In the genomic region with DNA sequence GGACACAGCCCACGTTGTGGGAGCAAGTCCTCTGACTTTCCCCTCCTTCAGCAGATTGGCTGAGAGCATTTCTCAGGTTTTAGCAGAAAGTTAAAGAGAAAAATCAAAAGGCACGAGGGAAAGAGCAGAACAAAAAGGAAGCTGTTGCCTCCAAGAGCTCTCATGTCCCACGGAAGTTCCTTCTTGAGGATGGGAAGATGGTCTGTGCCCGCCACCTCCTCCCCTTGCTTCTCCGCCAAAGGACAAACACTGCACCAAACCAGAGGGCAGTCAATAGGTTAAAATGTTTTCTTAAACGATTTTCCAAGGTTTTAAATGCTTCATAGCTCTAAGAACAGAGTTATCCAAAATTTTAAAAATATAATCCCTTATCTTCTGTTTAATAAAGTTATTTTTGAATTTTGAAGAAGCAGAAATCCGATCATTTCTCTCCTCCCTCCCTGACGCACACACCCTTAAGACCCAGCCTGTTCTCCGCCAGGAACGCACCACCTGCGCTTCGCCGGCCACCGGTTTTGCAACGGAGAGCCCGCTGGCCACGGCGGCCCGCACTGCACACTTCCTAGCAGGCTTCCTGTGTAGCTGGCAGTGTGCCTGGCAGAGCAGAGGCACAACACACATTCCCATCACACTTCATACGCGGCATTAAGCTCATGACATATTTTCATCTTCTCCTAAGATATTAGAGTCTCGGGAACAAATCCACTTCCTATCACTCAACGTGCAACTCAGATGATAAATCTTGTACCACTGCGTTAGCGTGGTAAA, we compare ENCODE assay signal across 8 cellular contexts.
DNase-seq lines count a peak whose midpoint lies in the region; ATAC-seq and TF ChIP-seq lines count a peak whose summit lies in the region.

No MANE protein-coding gene starts in this region.

- H3K9me3 Mint-ChIP-seq in H9 (peaks cover 6 to 7% of the 10 kb centered on the region in 2 experiments), endothelial cell (ENCODE audit: unreplicated experiment) (no peaks in the 10 kb centered on the region)

- peak overlapping the region; percentile 65 for H4K5ac ChIP-seq in H9 (ENCODE audit: insufficient read length, low read depth, low read length)

- H3K4me1 Mint-ChIP-seq in H9, result peaks cover 30 to 41% of the 10 kb centered on the region in 2 experiments
- H3K4me1 Mint-ChIP-seq in endothelial cell (ENCODE audit: unreplicated experiment), result peaks cover 6% of the 10 kb centered on the region

- H3K4ac ChIP-seq in H9 (ENCODE audit: low read depth, low read length) (no peak overlapping the region), mesenchymal stem cell (ENCODE audit: low read depth in 1 of 2, low read length in 2 of 2) (peak overlapping the region in 1 of 2 experiments; percentile 41)

- H3K4me1 ChIP-seq in H9 (ENCODE audit: insufficient read depth, low read length), result no peaks in the 10 kb centered on the region; the same call in 1 of the 2 replicates
- H3K4me1 ChIP-seq in body of pancreas, result no peaks in the 10 kb centered on the region
- H3K4me1 ChIP-seq in mesenchymal stem cell (ENCODE audit: control insufficient read depth, insufficient read depth, low read depth, low read length), result peaks cover 24% of the 10 kb centered on the region
- no peaks in the 10 kb centered on the region for H3K4me1 ChIP-seq in uterus

- H2AFZ ChIP-seq in H9 (ENCODE audit: low read length), result no peak overlapping the region
- H2AFZ ChIP-seq in mesenchymal stem cell (ENCODE audit: low read depth, low read length), result no peak overlapping the region

- no peak overlapping the region for H4K91ac ChIP-seq in H9 (ENCODE audit: insufficient read length, low read depth, low read length)
- H4K91ac ChIP-seq in mesenchymal stem cell (ENCODE audit: low read length), result peak overlapping the region; percentile 64

- H2BK12ac ChIP-seq in H9 (ENCODE audit: insufficient read length, low read depth, low read length) (no peak overlapping the region), mesenchymal stem cell (ENCODE audit: low read length in 2 of 2) (peak overlapping the region; percentile 56 to 71)

- H3K9ac ChIP-seq in H9 (ENCODE audit: extremely low read depth, insufficient read length, low read length) (no peak overlapping the region), mesenchymal stem cell (ENCODE audit: low read length) (no peak overlapping the region)

- H4K8ac ChIP-seq in H9 (replicated peaks; ENCODE audit: insufficient read length, low read depth, low read length), result no peak overlapping the region
- H4K8ac ChIP-seq in mesenchymal stem cell (ENCODE audit: low read length), result peak overlapping the region; percentile 56

- H2BK120ac ChIP-seq in H9 (ENCODE audit: low read depth, low read length, poor library complexity, severe bottlenecking) (no peak overlapping the region), mesenchymal stem cell (ENCODE audit: low read depth, low read length) (no peak overlapping the region)

- peaks cover 3 to 6% (median 3%) of the 10 kb centered on the region in 3 experiments for H3K36me3 Mint-ChIP-seq in H9 (ENCODE audit: insufficient read depth in 1 of 3, low read depth in 3 of 3)
- H3K36me3 Mint-ChIP-seq in endothelial cell (ENCODE audit: low read depth, unreplicated experiment), result no peaks in the 10 kb centered on the region

- no peak overlapping the region for H3K14ac ChIP-seq in H9 (ENCODE audit: insufficient read depth, low read length)
- peak overlapping the region in 1 of 2 experiments; percentile 85 for H3K14ac ChIP-seq in mesenchymal stem cell (ENCODE audit: low read length in 2 of 2)

- intact Hi-C loops in body of pancreas (cut with DNase I), result no loop called here
- intact Hi-C loops in uterus (cut with DNase I; ENCODE audit: low total_unique reads), result no loop called here

- no peak for ATAC-seq in body of pancreas

- TF ChIP-seq POLR2A in body of pancreas (IDR thresholded peaks at IDR 0.05), result no peak
- no peak for TF ChIP-seq POLR2A in uterus (IDR thresholded peaks at IDR 0.05)

- H3K27ac ChIP-seq in H9 (ENCODE audit: insufficient read length, low read depth, low read length) (no peak overlapping the region), body of pancreas (peak overlapping the region in 1 of 4 donors; percentile 36), mesenchymal stem cell (ENCODE audit: low read length, poor library complexity, severe bottlenecking) (no peak overlapping the region), uterus (no peak overlapping the region)

- H2BK5ac ChIP-seq in H9 (ENCODE audit: insufficient read length, low read length), result no peak overlapping the region
- no peak overlapping the region for H2BK5ac ChIP-seq in mesenchymal stem cell (ENCODE audit: low read depth, low read length, poor library complexity, severe bottlenecking)

- H3K27me3 Mint-ChIP-seq in H9 (ENCODE audit: low read depth) (no peaks in the 10 kb centered on the region; the same call in 1 of the 2 replicates), endothelial cell (ENCODE audit: unreplicated experiment) (peaks cover 2% of the 10 kb centered on the region)

- WGBS in H9 (ENCODE audit: extremely low coverage, insufficient read length, low lambda C conversion rate), result no CpG with 5 or more reads among the region's 25 CpGs
- WGBS in body of pancreas, 2 donors, result 67 to 83% methylated on average over 25 of the region's 25 CpGs
- 97% methylated on average over 24 of the region's 25 CpGs for WGBS in mesenchymal stem cell

- H3K23me2 ChIP-seq in H9 (ENCODE audit: insufficient read length, low read depth, low read length, poor library complexity, severe bottlenecking), result no peaks in the 10 kb centered on the region

- H3K23ac ChIP-seq in H9 (ENCODE audit: insufficient read length, low read depth, low read length) (no peak overlapping the region), mesenchymal stem cell (ENCODE audit: low read length in 2 of 2) (no peak overlapping the region)

- H3K4me3 ChIP-seq in AG10803 (ENCODE audit: low read length) (peak overlapping the region; percentile 3; the same call in 1 of the 2 replicates), body of pancreas (no peak overlapping the region), mesenchymal stem cell (ENCODE audit: insufficient read depth in 1 of 2, low read depth in 1 of 2, low read length in 2 of 2) (peak overlapping the region in 1 of 2 experiments; percentile 22), uterus (no peak overlapping the region)

- H4K20me1 ChIP-seq in H9 (ENCODE audit: control insufficient read depth, insufficient read depth, insufficient read length), result peaks cover under 1% of the 10 kb centered on the region

- H3K18ac ChIP-seq in H9 (ENCODE audit: insufficient read length, low read depth, low read length) (peak overlapping the region; percentile 35), mesenchymal stem cell (ENCODE audit: low read depth in 1 of 2, low read length in 2 of 2) (no peak overlapping the region)

- no peak overlapping the region for H2BK20ac ChIP-seq in H9 (ENCODE audit: low read depth, low read length, poor library complexity, severe bottlenecking)

- DNase-seq in AG10803 (ENCODE audit: low read depth), result peak; percentile 75
- DNase-seq in H9, result no peak
- peak in 3 of 4 donors; percentile 48 to 50 (median 48) for DNase-seq in body of pancreas
- DNase-seq in mesenchymal stem cell, result no peak
- DNase-seq in uterus, result no peak
- no peak for DNase-seq in NCI-H345 treated with DMSO at 0.1 percent for 48 hours (lab: John Stamatoyannopoulos, UW; ENCODE audit: unreplicated experiment)
- DNase-seq in A172 (ENCODE audit: low spot score), result no peak
- no peak for DNase-seq in endothelial cell (ENCODE audit: low spot score)

- H3K27me3 ChIP-seq in H9 (ENCODE audit: insufficient read depth, low read length) (no peaks in the 10 kb centered on the region), body of pancreas (no peaks in the 10 kb centered on the region), mesenchymal stem cell (ENCODE audit: control insufficient read depth in 1 of 2, insufficient read depth in 1 of 2, low read length in 2 of 2) (no peaks in the 10 kb centered on the region), uterus (no peaks in the 10 kb centered on the region)

- H3K4me3 Mint-ChIP-seq in H9, result no peak overlapping the region
- no peak overlapping the region for H3K4me3 Mint-ChIP-seq in endothelial cell (ENCODE audit: unreplicated experiment)

- H3K27ac Mint-ChIP-seq in H9 (no peak overlapping the region; a peak in 1 of 7 replicates), endothelial cell (ENCODE audit: unreplicated experiment) (no peak overlapping the region)

- peaks cover 6% of the 10 kb centered on the region; the same call in 1 of the 2 replicates for H3K79me2 ChIP-seq in H9 (ENCODE audit: insufficient read depth, low read length)

- no peak for TF ChIP-seq CTCF in AG10803 (conservative IDR thresholded peaks at IDR 0.05; ENCODE audit: low read length)
- TF ChIP-seq CTCF in H9 (conservative IDR thresholded peaks at IDR 0.05), result no peak
- no peak for TF ChIP-seq CTCF in body of pancreas (IDR thresholded peaks at IDR 0.05)
- no peak for TF ChIP-seq CTCF in uterus (IDR thresholded peaks at IDR 0.05)
- no peak for TF ChIP-seq CTCF in endothelial cell (IDR thresholded peaks at IDR 0.05; ENCODE audit: unreplicated experiment)

- no peaks in the 10 kb centered on the region for H3K36me3 ChIP-seq in body of pancreas (replicated peaks in 1 of 2; ENCODE audit: insufficient read depth in 1 of 2, low read depth in 2 of 2)
- H3K36me3 ChIP-seq in mesenchymal stem cell (ENCODE audit: control insufficient read depth in 1 of 2, insufficient read depth in 2 of 2, low read depth in 1 of 2, low read length in 2 of 2), result peaks cover 0 to 6% of the 10 kb centered on the region in 2 experiments
- H3K36me3 ChIP-seq in uterus, result no peaks in the 10 kb centered on the region

- no peak overlapping the region for H2AK5ac ChIP-seq in H9 (ENCODE audit: insufficient read length, low read length)
- peak overlapping the region; percentile 9 for H2AK5ac ChIP-seq in mesenchymal stem cell (ENCODE audit: low read length, severe bottlenecking)

- H3K4me2 ChIP-seq in H9 (ENCODE audit: insufficient read depth, insufficient read length, low read length) (no peak overlapping the region), mesenchymal stem cell (ENCODE audit: low read length, poor library complexity, severe bottlenecking) (no peak overlapping the region)

- H3K56ac ChIP-seq in H9 (ENCODE audit: insufficient read length, low read depth, low read length), result no peak overlapping the region

- H3K79me1 ChIP-seq in H9 (ENCODE audit: insufficient read depth, low read depth, low read length, poor library complexity, severe bottlenecking) (peaks cover 3% of the 10 kb centered on the region), mesenchymal stem cell (replicated peaks; ENCODE audit: low read length, poor library complexity, severe bottlenecking) (peaks cover 40% of the 10 kb centered on the region)

- H3T11ph ChIP-seq in H9 (ENCODE audit: low read length), result no peak overlapping the region

- H2BK15ac ChIP-seq in H9 (ENCODE audit: low read depth, low read length), result no peak overlapping the region
- H2BK15ac ChIP-seq in mesenchymal stem cell (ENCODE audit: low read depth, poor library complexity, severe bottlenecking), result peak overlapping the region; percentile 62

- H3K9me3 ChIP-seq in H9 (ENCODE audit: control insufficient read depth, low read depth, low read length) (no peaks in the 10 kb centered on the region), body of pancreas (no peaks in the 10 kb centered on the region), mesenchymal stem cell (ENCODE audit: control insufficient read depth, low read length) (no peaks in the 10 kb centered on the region), uterus (peaks cover 0 to 2% of the 10 kb centered on the region in 2 donors)

Comparison
In these comparisons a context has a peak if more than half of its experiments do, and no peak if none do; other contexts are left out.
1. DNase-seq: peak in AG10803 (single experiment) and body of pancreas (3 of 4); none in H9 (single experiment), mesenchymal stem cell (single experiment), uterus (0 of 2), NCI-H345 treated with DMSO at 0.1 percent for 48 hours (single experiment), A172 (single experiment) and endothelial cell (single experiment).